Comparison of ENCODE assay signal across 17 cellular contexts in genomic region chr17:50837286-50837979, GRCh38. TPM values are rescaled to one million over a fixed set of nuclear protein-coding genes. Genes with fewer than 3 reads are reported as not detected.
"Had no signal": no experiment of that assay in that cellular context is flagged by ENCODE, and none has a peak within 500 bp of the region (broad histone marks: within the 10 kb centered on the region; RNA-seq: fewer than 3 reads in every experiment).

No MANE protein-coding gene starts in this region.

- H3K36me3 ChIP-seq: heart right ventricle, right atrium auricular region, suprapubic skin had no signal

- H3K4me3 ChIP-seq: heart right ventricle, right atrium auricular region, skin epidermis, suprapubic skin had no signal

- H3K9me3 ChIP-seq: heart right ventricle, right atrium auricular region, suprapubic skin had no signal

- H3K27ac ChIP-seq: epithelial cell of prostate, heart right ventricle, right atrium auricular region, skin epidermis, suprapubic skin had no signal

- H3K27me3 ChIP-seq: right atrium auricular region had no signal

- ATAC-seq: activated CD4-positive, alpha-beta T cell treated with anti-CD3 and anti-CD28 coated beads for 36 hours; activated CD8-positive, alpha-beta memory T cell treated with anti-CD3 and anti-CD28 coated beads, Interleukin-2, amount 10 ng/mL, durations not matched to agents 7 days and 5 days; activated naive CD4-positive, alpha-beta T cell treated with anti-CD3 and anti-CD28 coated beads, Interleukin-2, amount 50 U/mL, for 72 hours; effector memory CD8-positive, alpha-beta T cell; natural killer cell treated with Interleukin-12 subunit alpha and Interleukin-12 subunit beta and Interleukin-15 and Interleukin-18, amount 100 ng/mL, for 72 hours had no signal

- DNase-seq: activated CD4-positive, alpha-beta memory T cell treated with anti-CD3 and anti-CD28 coated beads for 36 hours; activated CD4-positive, alpha-beta T cell treated with anti-CD3 and anti-CD28 coated beads for 36 hours; activated CD8-positive, alpha-beta memory T cell treated with anti-CD3 and anti-CD28 coated beads, Interleukin-2, amount 10 ng/mL, durations not matched to agents 7 days and 5 days; effector memory CD8-positive, alpha-beta T cell; heart right ventricle; mesenchymal stem cell; occipital lobe; stimulated activated CD4-positive, alpha-beta T cell treated with anti-CD3 and anti-CD28 coated beads, Interleukin-15, amount 100 ng/mL, for 24 hours; stimulated activated CD4-positive, alpha-beta T cell treated with anti-CD3 and anti-CD28 coated beads, Interleukin-4, amount 100 ng/mL, for 1 hour; stimulated activated naive CD4-positive, alpha-beta T cell had no signal

RNA-seq across cellular contexts. Expression of gene WFIKKN2, which starts 2.0 kb away (rescaled TPM):
- total RNA-seq: activated CD4-positive, alpha-beta memory T cell treated with anti-CD3 and anti-CD28 coated beads for 36 hours; activated CD4-positive, alpha-beta T cell treated with anti-CD3 and anti-CD28 coated beads for 36 hours; activated CD8-positive, alpha-beta memory T cell treated with anti-CD3 and anti-CD28 coated beads, Interleukin-2, amount 10 ng/mL, durations not matched to agents 7 days and 5 days; activated naive CD4-positive, alpha-beta T cell treated with anti-CD3 and anti-CD28 coated beads, Interleukin-2, amount 50 U/mL, for 72 hours; natural killer cell treated with Interleukin-12 subunit alpha and Interleukin-12 subunit beta and Interleukin-15 and Interleukin-18, amount 100 ng/mL, for 72 hours; progenitor cell of endocrine pancreas had no signal
